10 cellular contexts compared by ENCODE assay signal in genomic region chr13:48066310-48066989, GRCh38. TPM values are rescaled to one million over a fixed set of nuclear protein-coding genes. Genes with fewer than 3 reads are reported as not detected.
DNase-seq lines count a peak whose midpoint lies in the region; ATAC-seq and TF ChIP-seq lines count a peak whose summit lies in the region.
"Had no signal": no experiment of that assay in that cellular context is flagged by ENCODE, and none has a peak within 500 bp of the region (broad histone marks: within the 10 kb centered on the region; RNA-seq: fewer than 3 reads in every experiment).

No MANE protein-coding gene starts in this region.

- no peak overlapping the region; a peak in 1 of 4 replicates for H3K27ac ChIP-seq in SK-N-SH (ENCODE audit: low read depth in 2 of 2, low read length in 1 of 2)
- H3K27ac ChIP-seq: lower lobe of right lung had no signal

- no peaks in the 10 kb centered on the region for H3K4me1 ChIP-seq in SK-N-SH (ENCODE audit: control insufficient read depth in 1 of 2, insufficient read depth in 2 of 2, low read depth in 1 of 2, low read length in 1 of 2)
- H3K4me1 ChIP-seq: Caco-2, lower lobe of right lung had no signal

- no peaks in the 10 kb centered on the region for H3K27me3 Mint-ChIP-seq in activated CD4-positive, alpha-beta memory T cell treated with anti-CD3 and anti-CD28 coated beads, Interleukin-2, amount 10 ng/mL, durations not matched to agents 7 days and 5 days

- H3K9me3 ChIP-seq in SK-N-SH: peaks cover 23% of the 10 kb centered on the region; the same call in 1 of the 2 replicates

- no peaks in the 10 kb centered on the region for H3K9me2 ChIP-seq in SK-N-SH

- no peak overlapping the region for H3K4me2 ChIP-seq in SK-N-SH

- POLR2A ChIA-PET in activated CD4-positive, alpha-beta memory T cell treated with anti-CD3 and anti-CD28 coated beads, Interleukin-2, amount 10 ng/mL, durations not matched to agents 7 days and 5 days (lab: Charles Lee): interaction anchor here (1.4 kb wide), 2 partner anchors 26 to 29 kb away, joined by 3 to 7 read pairs; partner anchors contain the start of gene NUDT15
- POLR2A ChIA-PET in SK-N-SH (lab: Yijun Ruan, JAX): no interaction called here

- H4K20me1 ChIP-seq in SK-N-SH (ENCODE audit: insufficient read depth): no peaks in the 10 kb centered on the region

- H3K4me1 Mint-ChIP-seq in activated CD4-positive, alpha-beta memory T cell treated with anti-CD3 and anti-CD28 coated beads, Interleukin-2, amount 10 ng/mL, durations not matched to agents 7 days and 5 days: peaks cover 18% of the 10 kb centered on the region

- no peak overlapping the region for H3K9ac ChIP-seq in SK-N-SH

- peaks cover 45 to 59% of the 10 kb centered on the region in 2 donors for H3K36me3 Mint-ChIP-seq in activated naive CD4-positive, alpha-beta T cell treated with anti-CD3 and anti-CD28 coated beads, Interleukin-2, amount 50 U/mL, for 72 hours
- H3K36me3 Mint-ChIP-seq in activated CD4-positive, alpha-beta memory T cell treated with anti-CD3 and anti-CD28 coated beads, Interleukin-2, amount 10 ng/mL, durations not matched to agents 7 days and 5 days (ENCODE audit: low read depth): peaks cover 73% of the 10 kb centered on the region

- DNase-seq in activated naive CD4-positive, alpha-beta T cell treated with anti-CD3 and anti-CD28 coated beads, Interleukin-2, amount 50 U/mL, for 72 hours (ENCODE audit: low spot score in 2 of 2): peak; percentile 13 to 81
- no peak for DNase-seq in activated naive CD4-positive, alpha-beta T cell (lab: John Stamatoyannopoulos, UW)
- peak; percentile 13 for DNase-seq in HT-29 (ENCODE audit: low spot score)
- DNase-seq in activated CD4-positive, alpha-beta memory T cell treated with anti-CD3 and anti-CD28 coated beads, Interleukin-2, amount 10 ng/mL, durations not matched to agents 7 days and 5 days: peak; percentile 50
- DNase-seq in stimulated activated naive CD8-positive, alpha-beta T cell treated with anti-CD3 and anti-CD28 coated beads, Interleukin-15, Interleukin-2, amounts not matched to agents 100 U/mL and 50 U/mL, for 24 hours: peak; percentile 28
- no peak for DNase-seq in SK-N-SH
- DNase-seq in HuH-7.5 (ENCODE audit: low spot score): no peak
- DNase-seq in stimulated activated naive CD4-positive, alpha-beta T cell treated with Interleukin-2 at 50 U/mL for 16 hours (lab: John Stamatoyannopoulos, UW): no peak
- DNase-seq: Caco-2, lower lobe of right lung had no signal

- TF ChIP-seq CTCF in SK-N-SH (IDR thresholded peaks at IDR 0.05): no peak

- H3K27ac Mint-ChIP-seq in activated naive CD4-positive, alpha-beta T cell treated with anti-CD3 and anti-CD28 coated beads, Interleukin-2, amount 50 U/mL, for 72 hours: peak overlapping the region; percentile 81 to 100
- peak overlapping the region; percentile 40 for H3K27ac Mint-ChIP-seq in activated CD4-positive, alpha-beta memory T cell treated with anti-CD3 and anti-CD28 coated beads, Interleukin-2, amount 10 ng/mL, durations not matched to agents 7 days and 5 days

- H3F3A ChIP-seq in SK-N-SH (replicated peaks; ENCODE audit: insufficient read depth): no peaks in the 10 kb centered on the region

- no peak overlapping the region for H3K4me3 Mint-ChIP-seq in activated CD4-positive, alpha-beta memory T cell treated with anti-CD3 and anti-CD28 coated beads, Interleukin-2, amount 10 ng/mL, durations not matched to agents 7 days and 5 days

- no peak for TF ChIP-seq EP300 in SK-N-SH (IDR thresholded peaks at IDR 0.05; ENCODE audit: borderline replicate concordance in 1 of 2, low read depth in 1 of 2, low read length in 1 of 2)

- H3K79me2 ChIP-seq in SK-N-SH (ENCODE audit: insufficient read depth): peaks cover 19% of the 10 kb centered on the region; the same call in 1 of the 2 replicates

- no peak for TF ChIP-seq RAD21 in SK-N-SH (IDR thresholded peaks at IDR 0.05; ENCODE audit: low read length)

- H3K9me3 Mint-ChIP-seq in activated naive CD4-positive, alpha-beta T cell treated with anti-CD3 and anti-CD28 coated beads, Interleukin-2, amount 50 U/mL, for 72 hours: peaks cover 15 to 22% of the 10 kb centered on the region in 2 donors
- H3K9me3 Mint-ChIP-seq in activated CD4-positive, alpha-beta memory T cell treated with anti-CD3 and anti-CD28 coated beads, Interleukin-2, amount 10 ng/mL, durations not matched to agents 7 days and 5 days: peaks cover 29% of the 10 kb centered on the region

- no peaks in the 10 kb centered on the region for H3K27me3 ChIP-seq in SK-N-SH (ENCODE audit: insufficient read depth)

- WGBS in SK-N-SH (ENCODE audit: low lambda C conversion rate): 95% methylated on average over 3 of the region's 3 CpGs

- CTCF ChIA-PET in activated CD4-positive, alpha-beta memory T cell treated with anti-CD3 and anti-CD28 coated beads, Interleukin-2, amount 10 ng/mL, durations not matched to agents 7 days and 5 days (lab: Charles Lee): interaction anchor here (0.6 to 1.4 kb wide), 3 partner anchors 29 to 108 kb away, joined by 4 to 9 read pairs (median 5); partner anchors contain the start of genes MED4 and NUDT15
- CTCF ChIA-PET in SK-N-SH (lab: Yijun Ruan, JAX): interaction anchor here (1.1 to 2.0 kb wide), 2 partner anchors 29 kb away, joined by 4 to 6 read pairs; partner anchors contain the start of genes MED4 and NUDT15

- peaks cover 37 to 67% of the 10 kb centered on the region in 2 experiments for H3K36me3 ChIP-seq in SK-N-SH (replicated peaks in 1 of 2; ENCODE audit: control insufficient read depth in 1 of 2, insufficient read depth in 2 of 2, low read length in 1 of 2)

- peak; percentile 40 to 100 for ATAC-seq in activated naive CD4-positive, alpha-beta T cell treated with anti-CD3 and anti-CD28 coated beads, Interleukin-2, amount 50 U/mL, for 72 hours
- peak; percentile 73 for ATAC-seq in stimulated activated naive CD8-positive, alpha-beta T cell treated with anti-CD3 and anti-CD28 coated beads, Interleukin-15, Interleukin-2, amounts not matched to agents 100 U/mL and 50 U/mL, for 24 hours
- ATAC-seq: lower lobe of right lung had no signal

- H2AFZ ChIP-seq in SK-N-SH (ENCODE audit: low read depth): no peak overlapping the region

- H3K4me3 ChIP-seq in SK-N-SH (ENCODE audit: low read depth in 2 of 2, low read length in 1 of 2): no peak overlapping the region
- H3K4me3 ChIP-seq: lower lobe of right lung had no signal

TF ChIP-seq in SK-N-SH, 30 proteins besides CTCF, POLR2A, EP300 and RAD21:
- TF ChIP-seq FOXJ3 (CRISPR knock-in tag; IDR thresholded peaks at IDR 0.05): no peak

RNA-seq across cellular contexts. Expression of gene MED4, which starts 28.5 kb away (rescaled TPM):
- total RNA-seq in activated naive CD4-positive, alpha-beta T cell treated with anti-CD3 and anti-CD28 coated beads, Interleukin-2, amount 50 U/mL, for 72 hours: 10 to 100 TPM; 51.5 to 70.4 TPM
- 25.4 and 25.7 TPM in 2 replicates for total RNA-seq in HT-29 (2014; rRNA removed; shearing (Covaris generic))
- 10 to 100 TPM; 55.2 to 61.1 TPM for total RNA-seq in activated CD4-positive, alpha-beta memory T cell treated with anti-CD3 and anti-CD28 coated beads, Interleukin-2, amount 10 ng/mL, durations not matched to agents 7 days and 5 days
- 42.2 and 56.9 TPM in 2 replicates for polyA plus RNA-seq in SK-N-SH (2012; rRNA removed)
- 68.2 and 82.9 TPM in 2 replicates for polyA plus RNA-seq in SK-N-SH (2012; cell fraction: cytosol; rRNA removed)
- 17.8 and 23.5 TPM in 2 replicates for polyA plus RNA-seq in SK-N-SH (2012; cell fraction: nucleus; rRNA removed)

RNA-seq across cellular contexts. Expression of gene NUDT15, which starts 28.9 kb away (rescaled TPM):
- 10 to 100 TPM; 17.2 to 41.8 TPM for total RNA-seq in activated naive CD4-positive, alpha-beta T cell treated with anti-CD3 and anti-CD28 coated beads, Interleukin-2, amount 50 U/mL, for 72 hours
- 24.7 and 28.0 TPM in 2 replicates for total RNA-seq in HT-29 (2014; rRNA removed; shearing (Covaris generic))
- 10 to 100 TPM; 10.9 to 11.0 TPM for total RNA-seq in activated CD4-positive, alpha-beta memory T cell treated with anti-CD3 and anti-CD28 coated beads, Interleukin-2, amount 10 ng/mL, durations not matched to agents 7 days and 5 days
- 11.9 and 13.8 TPM in 2 replicates for polyA plus RNA-seq in SK-N-SH (2012; rRNA removed)
- polyA plus RNA-seq in SK-N-SH (2012; cell fraction: cytosol; rRNA removed): 19.6 and 22.4 TPM in 2 replicates
- 2.4 and 4.0 TPM in 2 replicates for polyA plus RNA-seq in SK-N-SH (2012; cell fraction: nucleus; rRNA removed)

Comparison
In these comparisons a context has a peak if more than half of its experiments do, and no peak if none do; other contexts are left out.
1. DNase-seq: peak in activated naive CD4-positive, alpha-beta T cell treated with anti-CD3 and anti-CD28 coated beads, Interleukin-2, amount 50 U/mL, for 72 hours (2 of 2), HT-29 (single experiment), activated CD4-positive, alpha-beta memory T cell treated with anti-CD3 and anti-CD28 coated beads, Interleukin-2, amount 10 ng/mL, durations not matched to agents 7 days and 5 days (single experiment) and stimulated activated naive CD8-positive, alpha-beta T cell treated with anti-CD3 and anti-CD28 coated beads, Interleukin-15, Interleukin-2, amounts not matched to agents 100 U/mL and 50 U/mL, for 24 hours (single experiment); none in activated naive CD4-positive, alpha-beta T cell (0 of 4), SK-N-SH (single experiment), HuH-7.5 (single experiment) and stimulated activated naive CD4-positive, alpha-beta T cell treated with Interleukin-2 at 50 U/mL for 16 hours (single experiment).